Comparison of ENCODE assay signal across 9 cellular contexts in the genomic region with DNA sequence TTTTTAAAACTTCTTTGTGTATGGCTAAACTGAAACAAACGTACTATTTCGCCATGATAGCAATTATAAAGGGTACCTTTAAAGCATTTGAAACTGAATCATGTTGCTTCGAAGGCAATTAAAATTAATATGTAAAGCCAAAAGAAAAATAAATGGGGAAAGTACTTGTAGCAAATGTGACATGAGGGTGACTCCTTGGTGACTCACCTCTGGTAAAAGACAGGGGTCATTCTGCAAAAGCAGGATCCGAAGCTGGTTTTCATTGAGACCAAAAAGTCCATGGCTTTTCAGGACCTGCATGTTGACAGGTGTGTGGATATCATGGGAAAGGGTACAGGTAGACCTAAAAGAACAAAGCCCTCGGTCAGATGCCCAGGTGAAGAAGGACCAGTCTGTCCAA. TPM values are rescaled to one million over a fixed set of nuclear protein-coding genes. Genes with fewer than 3 reads are reported as not detected.
DNase-seq lines count a peak whose midpoint lies in the region; ATAC-seq and TF ChIP-seq lines count a peak whose summit lies in the region.
"Had no signal": no experiment of that assay in that cellular context is flagged by ENCODE, and none has a peak within 500 bp of the region (broad histone marks: within the 10 kb centered on the region; RNA-seq: fewer than 3 reads in every experiment).

No MANE protein-coding gene starts in this region.

- H3K4me3 ChIP-seq in left ventricle myocardium inferior (peak overlapping the region; percentile 88), WI38 (ENCODE audit: low read depth, low read length) (peak overlapping the region; percentile 77), esophagus squamous epithelium (peak overlapping the region; percentile 59 to 95 (median 69)), tibial artery (peak overlapping the region; percentile 71 to 73)

- TF ChIP-seq CTCF in left ventricle myocardium inferior (IDR thresholded peaks at IDR 0.05; ENCODE audit: borderline replicate concordance) (no peak), WI38 (IDR thresholded peaks at IDR 0.05; ENCODE audit: low read depth, low read length) (no peak), esophagus squamous epithelium (IDR thresholded peaks at IDR 0.05) (no peak), tibial artery (IDR thresholded peaks at IDR 0.05) (no peak)

- DNase-seq in left ventricle myocardium inferior (no peak), left cardiac atrium (no peak), esophagus squamous epithelium (lab: John Stamatoyannopoulos, UW) (no peak), tibial artery (no peak), GM03348 (ENCODE audit: low spot score) (no peak), NCI-H1048 (lab: John Stamatoyannopoulos, UW) (no peak), cerebellum (ENCODE audit: low spot score) (no peak)

- H3K4me1 ChIP-seq in left ventricle myocardium inferior, result peaks cover 31% of the 10 kb centered on the region
- peaks cover 18 to 55% (median 25%) of the 10 kb centered on the region in 3 donors for H3K4me1 ChIP-seq in esophagus squamous epithelium
- H3K4me1 ChIP-seq in tibial artery, result peaks cover 0 to 18% (median 14%) of the 10 kb centered on the region in 4 donors

- 61 to 64% methylated on average over 5 of the region's 5 CpGs for WGBS in esophagus squamous epithelium, 2 donors

- intact Hi-C loops in left ventricle myocardium inferior (cut with micrococcal nuclease) (no loop called here), left cardiac atrium (cut with DNase I) (no loop called here), esophagus squamous epithelium (cut with DNase I) (no loop called here), tibial artery (cut with DNase I; ENCODE audit: low total_unique reads) (no loop called here)

- peaks cover 18% of the 10 kb centered on the region for H3K36me3 ChIP-seq in left ventricle myocardium inferior
- H3K36me3 ChIP-seq in esophagus squamous epithelium, result peaks cover 0 to 41% (median 0%) of the 10 kb centered on the region in 3 donors
- H3K36me3 ChIP-seq in tibial artery, result peaks cover 0 to 21% (median 10%) of the 10 kb centered on the region in 3 donors

- H3K27me3 ChIP-seq in left ventricle myocardium inferior (ENCODE audit: low read depth) (no peaks in the 10 kb centered on the region), esophagus squamous epithelium (no peaks in the 10 kb centered on the region), tibial artery (no peaks in the 10 kb centered on the region)
- H3K27me3 ChIP-seq: adrenal gland had no signal

- no peak for TF ChIP-seq POLR2A in esophagus squamous epithelium (IDR thresholded peaks at IDR 0.05)

- no peak for ATAC-seq in left cardiac atrium

- H3K27ac ChIP-seq in left ventricle myocardium inferior (replicated peaks) (peak overlapping the region; percentile 90), esophagus squamous epithelium (peak overlapping the region in 3 of 4 donors; percentile 85 to 92 (median 88)), tibial artery (no peak overlapping the region)

- H3K9me3 ChIP-seq in left ventricle myocardium inferior (replicated peaks), result no peaks in the 10 kb centered on the region
- H3K9me3 ChIP-seq in esophagus squamous epithelium, result no peaks in the 10 kb centered on the region
- no peaks in the 10 kb centered on the region for H3K9me3 ChIP-seq in tibial artery
- H3K9me3 ChIP-seq: adrenal gland had no signal

RNA-seq across cellular contexts. Expression of a gene that starts 1.5 kb away (rescaled TPM):
- total RNA-seq in left ventricle myocardium inferior (3.4 TPM), left cardiac atrium (1 to 10 TPM; 4.8 to 7.3 TPM), esophagus squamous epithelium (10 to 100 TPM; 12.5 to 24.0 (median 14.9) TPM), cerebellum (19.5 TPM)

RNA-seq across cellular contexts. Expression of a gene that starts 53.1 kb away (rescaled TPM):
- 2.1 TPM for total RNA-seq in left ventricle myocardium inferior
- 1 to 10 TPM; 1.3 to 1.5 TPM for total RNA-seq in left cardiac atrium
- total RNA-seq in esophagus squamous epithelium, result 1 to 10 TPM in 1 of 4 donors, under 1 TPM in 3; 0.11 to 2.1 (median 0.28) TPM
- total RNA-seq in cerebellum, result 29.0 TPM

Comparison
In these comparisons a context has a peak if more than half of its experiments do, and no peak if none do; other contexts are left out.
1. H3K27ac ChIP-seq: peak in left ventricle myocardium inferior (single experiment) and esophagus squamous epithelium (3 of 4); none in tibial artery (0 of 2).
2. Peak in every context shown above with its lines, with median percentiles within 50 percentile points of each other: H3K4me3 ChIP-seq.